27 cellular contexts compared by ENCODE assay signal in the genomic region with DNA sequence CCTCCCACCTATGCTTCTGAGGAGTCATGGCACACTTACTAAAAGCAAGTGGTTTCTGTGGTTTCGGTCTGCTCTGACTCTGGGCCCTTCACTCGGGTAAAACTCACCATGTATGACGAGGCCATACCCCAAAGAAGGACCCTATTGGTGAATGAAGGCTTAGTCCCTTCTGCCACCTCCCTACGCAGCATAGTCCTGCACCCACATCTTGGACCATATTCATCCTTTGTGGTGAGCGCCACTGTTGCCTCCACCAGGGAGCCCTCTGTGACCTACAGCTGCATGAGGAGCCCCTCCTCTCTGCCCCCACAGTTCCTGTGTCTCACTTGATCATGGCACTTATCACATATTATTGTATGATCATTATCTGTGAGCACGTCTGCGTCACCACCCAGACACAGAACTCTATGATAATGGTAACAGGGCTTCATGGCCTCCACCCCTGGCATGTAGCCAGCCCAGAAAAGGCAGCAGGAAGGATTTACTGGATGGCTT.
A peak's percentile ranks its signal among the peaks of the same experiment; 100 is the strongest.
DNase-seq lines count a peak whose midpoint lies in the region; ATAC-seq, FAIRE-seq and TF ChIP-seq lines count a peak whose summit lies in the region.
"Had no signal": no experiment of that assay in that cellular context is flagged by ENCODE, and none has a peak within 500 bp of the region (broad histone marks: within the 10 kb centered on the region; RNA-seq: fewer than 3 reads in every experiment).

No MANE protein-coding gene starts in this region.

- no peak overlapping the region for H3K27ac ChIP-seq in K562 (ENCODE audit: extremely low read depth, low read depth, low read length)
- no peak overlapping the region for H3K27ac ChIP-seq in right cardiac atrium (ENCODE audit: low read length)
- H3K27ac ChIP-seq: right atrium auricular region, upper lobe of left lung, WERI-Rb-1 had no signal

- H2AFZ ChIP-seq in K562 (ENCODE audit: low read depth, low read length) = no peak overlapping the region

- TF ChIP-seq EP300 in K562 (IDR thresholded peaks at IDR 0.05; ENCODE audit: low read length) = no peak

- TF ChIP-seq CTCF in NB4 (IDR thresholded peaks at IDR 0.05; ENCODE audit: low read depth, low read length) (no peak), K562 (IDR thresholded peaks at IDR 0.05 in 2 of 3, conservative IDR thresholded peaks at IDR 0.05 in 1 of 3; ENCODE audit: insufficient read depth in 2 of 3, low read depth in 1 of 3, low read length in 3 of 3) (no peak)

- CTCF ChIA-PET in activated naive CD4-positive, alpha-beta T cell treated with anti-CD3 and anti-CD28 coated beads, Interleukin-2, amount 10 ng/mL, durations not matched to agents 7 days and 5 days (lab: Charles Lee) = no interaction called here
- CTCF ChIA-PET in K562 (lab: Yijun Ruan, JAX; ENCODE audit: low intra/inter-chr PET ratio) = no interaction called here

- intact Hi-C loops in K562 (cut with micrococcal nuclease) = no loop called here
- intact Hi-C loops in right cardiac atrium (cut with DNase I) = no loop called here

- no peaks in the 10 kb centered on the region for H3K79me2 ChIP-seq in K562 (ENCODE audit: control insufficient read depth, insufficient read depth, low read length)

- H3K36me3 Mint-ChIP-seq in activated naive CD4-positive, alpha-beta T cell treated with anti-CD3 and anti-CD28 coated beads, Interleukin-2, amount 50 U/mL, for 72 hours = peaks cover 9 to 26% of the 10 kb centered on the region in 2 donors
- H3K36me3 Mint-ChIP-seq in activated naive CD4-positive, alpha-beta T cell treated with anti-CD3 and anti-CD28 coated beads, Interleukin-2, amount 10 ng/mL, durations not matched to agents 7 days and 5 days = no peaks in the 10 kb centered on the region
- H3K36me3 Mint-ChIP-seq: IgD-negative memory B cell, memory B cell had no signal

- H4K20me1 ChIP-seq in K562 (replicated peaks; ENCODE audit: control insufficient read depth, insufficient read depth, low read length) = no peaks in the 10 kb centered on the region; the same call in 1 of the 2 replicates

- TF ChIP-seq RAD21 in K562 (CRISPR knock-in tag; conservative IDR thresholded peaks at IDR 0.05 in 1 of 2, IDR thresholded peaks at IDR 0.05 in 1 of 2) = no peak

- no peak overlapping the region for H3K9ac ChIP-seq in K562 (ENCODE audit: insufficient read depth in 1 of 2, low read depth in 2 of 2, low read length in 2 of 2)

- BruUV-seq in K562 (replicated peaks; lab: Mats Ljungman, UMichigan) = no TSS peak

- no peak overlapping the region for H3K4me3 Mint-ChIP-seq in activated naive CD4-positive, alpha-beta T cell treated with anti-CD3 and anti-CD28 coated beads, Interleukin-2, amount 10 ng/mL, durations not matched to agents 7 days and 5 days
- H3K4me3 Mint-ChIP-seq: CD4-positive, alpha-beta T cell; memory B cell; naive B cell; T-helper 1 cell treated with Interleukin-12 subunit alpha and Interleukin-12 subunit beta and Interleukin-4 antibody, amounts not matched to agents 30 μg/mL and 1 μg/mL, for 36 hours had no signal

- peaks cover 14% of the 10 kb centered on the region for H3K27me3 Mint-ChIP-seq in activated naive CD4-positive, alpha-beta T cell treated with anti-CD3 and anti-CD28 coated beads, Interleukin-2, amount 10 ng/mL, durations not matched to agents 7 days and 5 days

- no peak overlapping the region for H3K27ac Mint-ChIP-seq in activated naive CD4-positive, alpha-beta T cell treated with anti-CD3 and anti-CD28 coated beads, Interleukin-2, amount 50 U/mL, for 72 hours
- no peak overlapping the region for H3K27ac Mint-ChIP-seq in activated naive CD4-positive, alpha-beta T cell treated with anti-CD3 and anti-CD28 coated beads, Interleukin-2, amount 10 ng/mL, durations not matched to agents 7 days and 5 days
- H3K27ac Mint-ChIP-seq: CD4-positive, alpha-beta T cell; IgD-negative memory B cell; memory B cell; naive B cell; T-helper 1 cell treated with Interleukin-12 subunit alpha and Interleukin-12 subunit beta and Interleukin-4 antibody, amounts not matched to agents 30 μg/mL and 1 μg/mL, for 36 hours had no signal

- 0% methylated on average over 6 of the region's 7 CpGs for WGBS in K562 (ENCODE audit: insufficient coverage, low coverage, missing lambda C conversion rate)
- WGBS in right cardiac atrium = 82% methylated on average over 7 of the region's 7 CpGs

- H3K9me3 Mint-ChIP-seq in activated naive CD4-positive, alpha-beta T cell treated with anti-CD3 and anti-CD28 coated beads, Interleukin-2, amount 50 U/mL, for 72 hours = peaks cover 7 to 16% of the 10 kb centered on the region in 2 donors
- H3K9me3 Mint-ChIP-seq in activated naive CD4-positive, alpha-beta T cell treated with anti-CD3 and anti-CD28 coated beads, Interleukin-2, amount 10 ng/mL, durations not matched to agents 7 days and 5 days = no peaks in the 10 kb centered on the region
- H3K9me3 Mint-ChIP-seq: T-helper 1 cell treated with Interleukin-12 subunit alpha and Interleukin-12 subunit beta and Interleukin-4 antibody, amounts not matched to agents 30 μg/mL and 1 μg/mL, for 36 hours had no signal

- ATAC-seq in activated naive CD4-positive, alpha-beta T cell treated with anti-CD3 and anti-CD28 coated beads, Interleukin-2, amount 50 U/mL, for 72 hours = peak; percentile 68 to 94
- ATAC-seq in K562 (no peak), right cardiac atrium (no peak), HG02981 (IDR thresholded peaks at IDR 0.05; ENCODE audit: unreplicated experiment) (no peak)
- ATAC-seq: GM12878, PC-3 had no signal

- H3K9me3 ChIP-seq in K562 (replicated peaks; ENCODE audit: control insufficient read depth, insufficient read depth, low read depth, low read length) (no peaks in the 10 kb centered on the region), right cardiac atrium (ENCODE audit: control insufficient read depth, low read length) (peaks cover 2% of the 10 kb centered on the region)
- H3K9me3 ChIP-seq: upper lobe of left lung had no signal

- H3K4me3 ChIP-seq in NB4 (ENCODE audit: low read depth, low read length) (no peak overlapping the region), K562 (no peak overlapping the region), right cardiac atrium (ENCODE audit: low read length) (no peak overlapping the region)
- H3K4me3 ChIP-seq: GM12878, right atrium auricular region, upper lobe of left lung had no signal

- POLR2A ChIA-PET in K562 (lab: Yijun Ruan, JAX) = interaction anchor here (0.7 kb wide), 1 partner anchor 363 kb away, joined by 3 read pairs; no protein-coding TSS in a partner anchor

- TF ChIP-seq POLR2A in NB4 (IDR thresholded peaks at IDR 0.05; ENCODE audit: extremely low read depth, insufficient read length) = no peak
- TF ChIP-seq POLR2A in K562 (conservative IDR thresholded peaks at IDR 0.05) = no peak

- no peak overlapping the region for H3K4me2 ChIP-seq in K562 (ENCODE audit: insufficient read depth, low read length)

- H3K4me1 ChIP-seq in K562 (replicated peaks in 1 of 2; ENCODE audit: control insufficient read depth in 2 of 2, insufficient read depth in 2 of 2, low read length in 2 of 2) (no peaks in the 10 kb centered on the region), right cardiac atrium (ENCODE audit: control insufficient read depth, insufficient read depth, low read length) (no peaks in the 10 kb centered on the region)
- H3K4me1 ChIP-seq: upper lobe of left lung had no signal

- H3K4me1 Mint-ChIP-seq in activated naive CD4-positive, alpha-beta T cell treated with anti-CD3 and anti-CD28 coated beads, Interleukin-2, amount 10 ng/mL, durations not matched to agents 7 days and 5 days = no peaks in the 10 kb centered on the region
- H3K4me1 Mint-ChIP-seq: IgD-negative memory B cell, memory B cell, naive B cell had no signal

- DNase-seq in activated naive CD4-positive, alpha-beta T cell treated with anti-CD3 and anti-CD28 coated beads, Interleukin-2, amount 50 U/mL, for 72 hours (ENCODE audit: low spot score in 2 of 2) = no peak
- DNase-seq in activated naive CD4-positive, alpha-beta T cell treated with anti-CD3 and anti-CD28 coated beads, Interleukin-2, amount 10 ng/mL, durations not matched to agents 7 days and 5 days = no peak
- DNase-seq in NB4 (ENCODE audit: low read depth) (peak; percentile 26), K562 (ENCODE audit: extremely low read depth in 1 of 4, low spot score in 3 of 4) (no peak), right cardiac atrium (no peak), superior temporal gyrus (ENCODE audit: extremely low spot score) (no peak)
- DNase-seq in stimulated activated CD8-positive, alpha-beta memory T cell treated with anti-CD3 and anti-CD28 coated beads, Interleukin-7, amount 100 ng/mL, for 48 hours (ENCODE audit: extremely low read depth in 1 of 2, low read depth in 1 of 2) = peak; percentile 3 to 41
- DNase-seq: CD4-positive, alpha-beta T cell; central memory CD4-positive, alpha-beta T cell; foreskin melanocyte; GOT3; hypothalamus; islet precursor cell; MM.1S; naive B cell; NCI-H146; NCI-H2171 treated with DMSO at 0.1 percent for 48 hours; NCI-H526 treated with DMSO at 0.1 percent for 48 hours; PC-3; upper lobe of left lung; WERI-Rb-1 had no signal

- H3K27me3 ChIP-seq in K562 (ENCODE audit: control insufficient read depth in 2 of 2, insufficient read depth in 2 of 2, low read length in 2 of 2) (peaks cover 27 to 48% of the 10 kb centered on the region in 2 experiments), right cardiac atrium (ENCODE audit: control insufficient read depth, insufficient read depth) (no peaks in the 10 kb centered on the region)
- H3K27me3 ChIP-seq: right atrium auricular region, upper lobe of left lung had no signal

- in situ Hi-C loops in K562 (cut with MboI) = no loop called here

- no peaks in the 10 kb centered on the region for H3K36me3 ChIP-seq in K562 (ENCODE audit: control insufficient read depth, insufficient read depth, low read length)
- H3K36me3 ChIP-seq: right atrium auricular region, upper lobe of left lung, WERI-Rb-1 had no signal

- no peaks in the 10 kb centered on the region for H3K9me1 ChIP-seq in K562 (ENCODE audit: control insufficient read depth, insufficient read depth, low read length)

- FAIRE-seq in K562 (lab: Jason Lieb, UNC) = no peak
- FAIRE-seq: GM12878 had no signal

TF ChIP-seq in K562, 482 proteins besides CTCF, POLR2A, EP300 and RAD21:
- peak; percentile 36; the same call in 1 of the 2 replicates for TF ChIP-seq NFIC (IDR thresholded peaks at IDR 0.05)
- TF ChIP-seq HLTF (IDR thresholded peaks at IDR 0.05) = no peak
- no peak for TF ChIP-seq FOXK2 (conservative IDR thresholded peaks at IDR 0.05 in 1 of 2, IDR thresholded peaks at IDR 0.05 in 1 of 2; ENCODE audit: low read depth in 2 of 2)
- TF ChIP-seq SRSF7 (optimal IDR thresholded peaks at IDR 0.05; ENCODE audit: low read depth, low read length) = no peak
- peak; percentile 32 for TF ChIP-seq ZFP36 (IDR thresholded peaks at IDR 0.05; ENCODE audit: low read depth, low read length, partially characterized antibody)

Comparison
In these comparisons a context has a peak if more than half of its experiments do, and no peak if none do; other contexts are left out.
1. ATAC-seq: peak in activated naive CD4-positive, alpha-beta T cell treated with anti-CD3 and anti-CD28 coated beads, Interleukin-2, amount 50 U/mL, for 72 hours (2 of 2); none in K562 (single experiment), right cardiac atrium (0 of 2) and HG02981 (single experiment).
2. DNase-seq: peak in NB4 (single experiment) and stimulated activated CD8-positive, alpha-beta memory T cell treated with anti-CD3 and anti-CD28 coated beads, Interleukin-7, amount 100 ng/mL, for 48 hours (2 of 2); none in activated naive CD4-positive, alpha-beta T cell treated with anti-CD3 and anti-CD28 coated beads, Interleukin-2, amount 50 U/mL, for 72 hours (0 of 2), activated naive CD4-positive, alpha-beta T cell treated with anti-CD3 and anti-CD28 coated beads, Interleukin-2, amount 10 ng/mL, durations not matched to agents 7 days and 5 days (single experiment), K562 (0 of 4), right cardiac atrium (0 of 3) and superior temporal gyrus (single experiment).